Comparison of ENCODE assay signal across 13 cellular contexts in genomic region chr3:60610441-60611112, GRCh38.
A peak's percentile ranks its signal among the peaks of the same experiment; 100 is the strongest.
DNase-seq lines count a peak whose midpoint lies in the region; ATAC-seq and TF ChIP-seq lines count a peak whose summit lies in the region.
"Had no signal": no experiment of that assay in that cellular context is flagged by ENCODE, and none has a peak within 500 bp of the region (broad histone marks: within the 10 kb centered on the region; RNA-seq: fewer than 3 reads in every experiment).

No MANE protein-coding gene starts in this region.

- no peak for TF ChIP-seq POLR2A in transverse colon (IDR thresholded peaks at IDR 0.05)

- no peaks in the 10 kb centered on the region for H3K27me3 ChIP-seq in transverse colon

- H3K9me3 ChIP-seq in transverse colon: no peaks in the 10 kb centered on the region

- POLR2A ChIA-PET in activated CD8-positive, alpha-beta T cell treated with anti-CD3 and anti-CD28 coated beads, Interleukin-2, amount 10 ng/mL, durations not matched to agents 7 days and 5 days (lab: Charles Lee): no interaction called here

- DNase-seq in cerebellar cortex (ENCODE audit: low spot score): peak; percentile 9
- DNase-seq in left colon: peak; percentile 28 to 32
- DNase-seq in transverse colon: peak; percentile 15
- DNase-seq in posterior cingulate gyrus: no peak
- no peak for DNase-seq in activated CD8-positive, alpha-beta T cell treated with anti-CD3 and anti-CD28 coated beads, Interleukin-2, amount 10 ng/mL, durations not matched to agents 7 days and 5 days
- no peak for DNase-seq in nephron progenitor cell
- DNase-seq: activated CD8-positive, alpha-beta memory T cell treated with anti-CD3 and anti-CD28 coated beads, Interleukin-2, amount 10 ng/mL, durations not matched to agents 7 days and 5 days; stimulated activated naive CD4-positive, alpha-beta T cell; T-helper 17 cell had no signal

- no peak overlapping the region for H3K4me3 Mint-ChIP-seq in activated CD8-positive, alpha-beta T cell treated with anti-CD3 and anti-CD28 coated beads, Interleukin-2, amount 10 ng/mL, durations not matched to agents 7 days and 5 days
- no peak overlapping the region for H3K4me3 Mint-ChIP-seq in nephron progenitor cell
- H3K4me3 Mint-ChIP-seq: activated CD8-positive, alpha-beta memory T cell treated with anti-CD3 and anti-CD28 coated beads, Interleukin-2, amount 10 ng/mL, durations not matched to agents 7 days and 5 days; brain; T-helper 17 cell had no signal

- TF ChIP-seq RAD21 in Ishikawa (IDR thresholded peaks at IDR 0.05; ENCODE audit: low read depth): peak; percentile 3; the same call in 1 of the 2 replicates

- peaks cover 0 to 4% (median 0%) of the 10 kb centered on the region in 4 donors for H3K4me1 ChIP-seq in transverse colon

- no peaks in the 10 kb centered on the region for H3K36me3 ChIP-seq in transverse colon

- ATAC-seq in left colon (no peak), GM21528 (IDR thresholded peaks at IDR 0.05; ENCODE audit: low FRiP score, unreplicated experiment) (no peak)
- ATAC-seq in activated CD8-positive, alpha-beta T cell treated with anti-CD3 and anti-CD28 coated beads, Interleukin-2, amount 10 ng/mL, durations not matched to agents 7 days and 5 days: no peak
- ATAC-seq: activated CD8-positive, alpha-beta memory T cell treated with anti-CD3 and anti-CD28 coated beads, Interleukin-2, amount 10 ng/mL, durations not matched to agents 7 days and 5 days; HCT116; T-helper 17 cell had no signal

- no peaks in the 10 kb centered on the region for H3K4me1 Mint-ChIP-seq in activated CD8-positive, alpha-beta T cell treated with anti-CD3 and anti-CD28 coated beads, Interleukin-2, amount 10 ng/mL, durations not matched to agents 7 days and 5 days (ENCODE audit: low read depth)
- H3K4me1 Mint-ChIP-seq in nephron progenitor cell: no peaks in the 10 kb centered on the region
- H3K4me1 Mint-ChIP-seq: activated CD8-positive, alpha-beta memory T cell treated with anti-CD3 and anti-CD28 coated beads, Interleukin-2, amount 10 ng/mL, durations not matched to agents 7 days and 5 days; T-helper 17 cell had no signal

- 62 to 76% methylated on average over 6 to 7 of the region's 7 CpGs for WGBS in transverse colon (ENCODE audit: low coverage in 1 of 2), 2 donors

- no peak overlapping the region for H3K27ac ChIP-seq in transverse colon

- H3K27me3 Mint-ChIP-seq in activated CD8-positive, alpha-beta T cell treated with anti-CD3 and anti-CD28 coated beads, Interleukin-2, amount 10 ng/mL, durations not matched to agents 7 days and 5 days (ENCODE audit: low read depth): no peaks in the 10 kb centered on the region
- peaks cover 2% of the 10 kb centered on the region for H3K27me3 Mint-ChIP-seq in nephron progenitor cell (ENCODE audit: low read depth, poor library complexity)
- H3K27me3 Mint-ChIP-seq: activated CD8-positive, alpha-beta memory T cell treated with anti-CD3 and anti-CD28 coated beads, Interleukin-2, amount 10 ng/mL, durations not matched to agents 7 days and 5 days; brain; T-helper 17 cell had no signal

- intact Hi-C loops in left colon (cut with DNase I, micrococcal nuclease) (no loop called here), transverse colon (cut with DNase I; ENCODE audit: low total_unique reads) (no loop called here), posterior cingulate gyrus (cut with DNase I) (no loop called here)

- no peak overlapping the region for H3K27ac Mint-ChIP-seq in activated CD8-positive, alpha-beta T cell treated with anti-CD3 and anti-CD28 coated beads, Interleukin-2, amount 10 ng/mL, durations not matched to agents 7 days and 5 days
- no peak overlapping the region for H3K27ac Mint-ChIP-seq in nephron progenitor cell
- H3K27ac Mint-ChIP-seq: activated CD8-positive, alpha-beta memory T cell treated with anti-CD3 and anti-CD28 coated beads, Interleukin-2, amount 10 ng/mL, durations not matched to agents 7 days and 5 days; brain; T-helper 17 cell had no signal

- CTCF ChIA-PET in activated CD8-positive, alpha-beta T cell treated with anti-CD3 and anti-CD28 coated beads, Interleukin-2, amount 10 ng/mL, durations not matched to agents 7 days and 5 days (lab: Charles Lee): no interaction called here

- H3K36me3 Mint-ChIP-seq in activated CD8-positive, alpha-beta T cell treated with anti-CD3 and anti-CD28 coated beads, Interleukin-2, amount 10 ng/mL, durations not matched to agents 7 days and 5 days (ENCODE audit: low read depth): no peaks in the 10 kb centered on the region
- no peaks in the 10 kb centered on the region for H3K36me3 Mint-ChIP-seq in nephron progenitor cell (ENCODE audit: low read depth)
- H3K36me3 Mint-ChIP-seq: activated CD8-positive, alpha-beta memory T cell treated with anti-CD3 and anti-CD28 coated beads, Interleukin-2, amount 10 ng/mL, durations not matched to agents 7 days and 5 days; brain had no signal

- H3K4me3 ChIP-seq in transverse colon: no peak overlapping the region

- in situ Hi-C loops in transverse colon (cut with MboI; ENCODE audit: low pct_ligation_motif_present in 1 of 4, low pct_unique_long_range_greater_than_20kb in 1 of 4, low sequenced_read_pairs in 3 of 4): no loop called here

- H3K9me3 Mint-ChIP-seq in activated CD8-positive, alpha-beta T cell treated with anti-CD3 and anti-CD28 coated beads, Interleukin-2, amount 10 ng/mL, durations not matched to agents 7 days and 5 days (ENCODE audit: insufficient read depth): no peaks in the 10 kb centered on the region
- no peaks in the 10 kb centered on the region for H3K9me3 Mint-ChIP-seq in nephron progenitor cell

- TF ChIP-seq CTCF in transverse colon (IDR thresholded peaks at IDR 0.05): no peak
- TF ChIP-seq CTCF in nephron progenitor cell (IDR thresholded peaks at IDR 0.05): no peak

- TF ChIP-seq EP300 in Ishikawa (IDR thresholded peaks at IDR 0.05; ENCODE audit: borderline replicate concordance) (no peak), transverse colon (IDR thresholded peaks at IDR 0.05; ENCODE audit: low read depth) (no peak)

TF ChIP-seq in Ishikawa, 13 proteins besides CTCF, POLR2A, EP300 and RAD21:
- no peak for TF ChIP-seq USF1 (IDR thresholded peaks at IDR 0.05)
- peak; percentile 53; the same call in 1 of the 2 replicates for TF ChIP-seq CEBPB (IDR thresholded peaks at IDR 0.05)
- TF ChIP-seq NFIC (IDR thresholded peaks at IDR 0.05): peak; percentile 37; the same call in 1 of the 2 replicates

Comparison
In these comparisons a context has a peak if more than half of its experiments do, and no peak if none do; other contexts are left out.
1. DNase-seq: peak in cerebellar cortex (single experiment), left colon (2 of 2) and transverse colon (single experiment); none in posterior cingulate gyrus (0 of 10), activated CD8-positive, alpha-beta T cell treated with anti-CD3 and anti-CD28 coated beads, Interleukin-2, amount 10 ng/mL, durations not matched to agents 7 days and 5 days (single experiment) and nephron progenitor cell (single experiment).